Comparison of ENCODE assay signal across 25 cellular contexts in genomic region chr20:10632681-10633509, GRCh38. TPM values are rescaled to one million over a fixed set of nuclear protein-coding genes. Genes with fewer than 3 reads are reported as not detected.
DNase-seq lines count a peak whose midpoint lies in the region; ATAC-seq, FAIRE-seq and TF ChIP-seq lines count a peak whose summit lies in the region.
"Had no signal": no experiment of that assay in that cellular context is flagged by ENCODE, and none has a peak within 500 bp of the region (broad histone marks: within the 10 kb centered on the region; RNA-seq: fewer than 3 reads in every experiment).

No MANE protein-coding gene starts in this region.

- H4K20me1 ChIP-seq in astrocyte (ENCODE audit: insufficient read depth, low read length), result peaks cover 12% of the 10 kb centered on the region

- WGBS in suprapubic skin, result 65% methylated on average over 12 of the region's 13 CpGs
- 84 to 85% methylated on average over 9 to 13 of the region's 13 CpGs for whole genome bisulfite sequencing in body of pancreas, 2 donors

- no peak overlapping the region for H3K4me3 Mint-ChIP-seq in astrocyte (ENCODE audit: unreplicated experiment)
- H3K4me3 Mint-ChIP-seq: activated CD4-positive, alpha-beta memory T cell treated with anti-CD3 and anti-CD28 coated beads, Interleukin-2, amount 10 ng/mL, durations not matched to agents 7 days and 5 days had no signal

- H3K27me3 Mint-ChIP-seq in astrocyte (ENCODE audit: low read depth, unreplicated experiment), result no peaks in the 10 kb centered on the region
- H3K27me3 Mint-ChIP-seq: activated CD4-positive, alpha-beta memory T cell treated with anti-CD3 and anti-CD28 coated beads, Interleukin-2, amount 10 ng/mL, durations not matched to agents 7 days and 5 days had no signal

- no peaks in the 10 kb centered on the region for H3K79me2 ChIP-seq in astrocyte (ENCODE audit: insufficient read depth, low read length)

- TF ChIP-seq CTCF in astrocyte (IDR thresholded peaks at IDR 0.05; ENCODE audit: insufficient read depth, low read depth, low read length), result no peak
- TF ChIP-seq CTCF in foreskin keratinocyte (conservative IDR thresholded peaks at IDR 0.05), result no peak
- TF ChIP-seq CTCF in suprapubic skin (IDR thresholded peaks at IDR 0.05), result no peak
- no peak for TF ChIP-seq CTCF in body of pancreas (IDR thresholded peaks at IDR 0.05)

- H3K9me3 ChIP-seq in astrocyte (ENCODE audit: insufficient read depth, low read depth, low read length), result no peaks in the 10 kb centered on the region
- no peaks in the 10 kb centered on the region for H3K9me3 ChIP-seq in suprapubic skin
- no peaks in the 10 kb centered on the region for H3K9me3 ChIP-seq in body of pancreas
- H3K9me3 ChIP-seq: gastroesophageal sphincter, sigmoid colon, vagina had no signal

- H3K27ac ChIP-seq in astrocyte (ENCODE audit: low read depth, low read length), result no peak overlapping the region
- peak overlapping the region; percentile 12 for H3K27ac ChIP-seq in foreskin keratinocyte
- H3K27ac ChIP-seq in suprapubic skin, result peak overlapping the region; percentile 68
- H3K27ac ChIP-seq in body of pancreas, result no peak overlapping the region
- H3K27ac ChIP-seq: gastroesophageal sphincter, KMS-11, sigmoid colon had no signal

- peak overlapping the region; percentile 42 for H3K27ac Mint-ChIP-seq in astrocyte (ENCODE audit: unreplicated experiment)
- H3K27ac Mint-ChIP-seq: activated CD4-positive, alpha-beta memory T cell treated with anti-CD3 and anti-CD28 coated beads, Interleukin-2, amount 10 ng/mL, durations not matched to agents 7 days and 5 days had no signal

- no peak for FAIRE-seq in astrocyte (lab: Jason Lieb, UNC)
- FAIRE-seq: GM12892, islet of Langerhans had no signal

- peaks cover 54% of the 10 kb centered on the region for H3K4me1 Mint-ChIP-seq in astrocyte (ENCODE audit: low read depth, unreplicated experiment)
- H3K4me1 Mint-ChIP-seq: activated CD4-positive, alpha-beta memory T cell treated with anti-CD3 and anti-CD28 coated beads, Interleukin-2, amount 10 ng/mL, durations not matched to agents 7 days and 5 days had no signal

- no peak overlapping the region for H3K4me3 ChIP-seq in astrocyte (ENCODE audit: insufficient read depth, low read depth, low read length)
- no peak overlapping the region for H3K4me3 ChIP-seq in suprapubic skin
- no peak overlapping the region for H3K4me3 ChIP-seq in body of pancreas
- H3K4me3 ChIP-seq: dorsolateral prefrontal cortex, gastroesophageal sphincter, lung, sigmoid colon, vagina had no signal

- H3K9ac ChIP-seq in astrocyte (ENCODE audit: low read length), result no peak overlapping the region
- H3K9ac ChIP-seq: KMS-11 had no signal

- TF ChIP-seq POLR2A in suprapubic skin (IDR thresholded peaks at IDR 0.05), result no peak
- TF ChIP-seq POLR2A in body of pancreas (IDR thresholded peaks at IDR 0.05), result no peak

- DNase-seq in ELF-1 (ENCODE audit: low read depth, low spot score) (peak; percentile 43), astrocyte (ENCODE audit: low read depth) (no peak), foreskin keratinocyte (peak in 1 of 2 donors; percentile 80), suprapubic skin (ENCODE audit: low spot score in 2 of 2) (no peak), body of pancreas (no peak)
- no peak for DNase-seq in stimulated activated CD4-positive, alpha-beta T cell treated with anti-CD3 and anti-CD28 coated beads, Interleukin-1b, Interleukin-23, amount 100 ng/mL, for 48 hours
- DNase-seq: activated CD4-positive, alpha-beta memory T cell treated with anti-CD3 and anti-CD28 coated beads, Interleukin-2, amount 10 ng/mL, durations not matched to agents 7 days and 5 days; activated gamma-delta T cell treated with Interleukin-2 at 50 U/mL for 16 hours; DMS53; dorsolateral prefrontal cortex; erythroblast; NCI-H1048; NCI-H2029 treated with DMSO at 0.1 percent for 48 hours; NCI-H345; sigmoid colon; T-helper 9 cell had no signal

- no peak overlapping the region for H3K4me2 ChIP-seq in astrocyte (ENCODE audit: low read length)
- H3K4me2 ChIP-seq: KMS-11 had no signal

- peaks cover 4% of the 10 kb centered on the region for H3K36me3 ChIP-seq in astrocyte (ENCODE audit: insufficient read depth, low read length)
- no peaks in the 10 kb centered on the region for H3K36me3 ChIP-seq in suprapubic skin
- no peaks in the 10 kb centered on the region for H3K36me3 ChIP-seq in body of pancreas (replicated peaks in 1 of 2; ENCODE audit: insufficient read depth in 1 of 2, low read depth in 2 of 2)
- H3K36me3 ChIP-seq: gastroesophageal sphincter, sigmoid colon had no signal

- no peak for TF ChIP-seq EP300 in suprapubic skin (IDR thresholded peaks at IDR 0.05)

- ATAC-seq in foreskin keratinocyte (peak; percentile 39), body of pancreas (no peak), HG02973 (IDR thresholded peaks at IDR 0.05; ENCODE audit: unreplicated experiment) (no peak)
- ATAC-seq: activated CD4-positive, CD25-positive, alpha-beta regulatory T cell treated with anti-CD3 and anti-CD28 coated beads, Interleukin-2, amount 50 U/mL, for 24 hours; gastroesophageal sphincter; Right ventricle myocardium inferior had no signal

- H3K9me3 Mint-ChIP-seq in astrocyte (ENCODE audit: unreplicated experiment), result no peaks in the 10 kb centered on the region
- H3K9me3 Mint-ChIP-seq: activated CD4-positive, alpha-beta memory T cell treated with anti-CD3 and anti-CD28 coated beads, Interleukin-2, amount 10 ng/mL, durations not matched to agents 7 days and 5 days had no signal

- intact Hi-C loops in body of pancreas (cut with DNase I), result no loop called here

- no peak overlapping the region for H2AFZ ChIP-seq in astrocyte (ENCODE audit: low read depth, low read length)

- H3K4me1 ChIP-seq in astrocyte (ENCODE audit: insufficient read depth, low read length) (peaks cover 29% of the 10 kb centered on the region), foreskin keratinocyte (peaks cover 48% of the 10 kb centered on the region), suprapubic skin (peaks cover 95% of the 10 kb centered on the region), body of pancreas (peaks cover 18% of the 10 kb centered on the region)

- peaks cover 9% of the 10 kb centered on the region for H3K36me3 Mint-ChIP-seq in astrocyte (ENCODE audit: low read depth, unreplicated experiment)

- H3K27me3 ChIP-seq in astrocyte (ENCODE audit: insufficient read depth, low read length) (no peaks in the 10 kb centered on the region), foreskin keratinocyte (no peaks in the 10 kb centered on the region), suprapubic skin (no peaks in the 10 kb centered on the region), body of pancreas (no peaks in the 10 kb centered on the region)
- H3K27me3 ChIP-seq: dorsolateral prefrontal cortex, gastroesophageal sphincter, sigmoid colon, vagina had no signal

RNA-seq across cellular contexts. Expression of gene JAG1, which starts 40.9 kb away (rescaled TPM):
- total RNA-seq in astrocyte (278 and 380 TPM in 2 replicates), foreskin keratinocyte (150 and 236 TPM in 2 replicates), suprapubic skin (100 to 1,000 TPM; 133 to 367 (median 191) TPM), body of pancreas (10 to 100 TPM; 41.2 to 55.7 TPM)
- polyA plus RNA-seq in foreskin keratinocyte, result 29.9 and 36.7 TPM in 2 replicates

Comparison
In these comparisons a context has a peak if more than half of its experiments do, and no peak if none do; other contexts are left out.
1. H3K27ac ChIP-seq: peak in foreskin keratinocyte (single experiment) and suprapubic skin (single experiment); none in astrocyte (single experiment) and body of pancreas (0 of 4).